In genomic region chr20:32527447-32528055, GRCh38 we compare ENCODE assay signal across 10 cellular contexts. TPM values are rescaled to one million over a fixed set of nuclear protein-coding genes. Genes with fewer than 3 reads are reported as not detected.
A peak's percentile ranks its signal among the peaks of the same experiment; 100 is the strongest.
DNase-seq lines count a peak whose midpoint lies in the region; ATAC-seq and TF ChIP-seq lines count a peak whose summit lies in the region.
"Had no signal": no experiment of that assay in that cellular context is flagged by ENCODE, and none has a peak within 500 bp of the region (broad histone marks: within the 10 kb centered on the region; RNA-seq: fewer than 3 reads in every experiment).

No MANE protein-coding gene starts in this region.

- no peak for DNase-seq in CD4-positive, CD25-positive, alpha-beta regulatory T cell
- DNase-seq in DMS 273 treated with DMSO at 0.1 percent for 48 hours (lab: John Stamatoyannopoulos, UW): peak; percentile 18
- DNase-seq in activated naive CD4-positive, alpha-beta T cell treated with anti-CD3 and anti-CD28 coated beads, Interleukin-2, amount 50 U/mL, for 16 hours: peak; percentile 59
- no peak for DNase-seq in mesothelial cell of epicardium (ENCODE audit: low spot score in 2 of 2, unreplicated experiment in 2 of 2)
- no peak for DNase-seq in Karpas-422
- no peak for DNase-seq in SKM-1 treated with dmso at 0.1 percent for 144 hours (lab: John Stamatoyannopoulos, UW; ENCODE audit: unreplicated experiment)
- DNase-seq: EL had no signal

- no peaks in the 10 kb centered on the region for H3K9me2 ChIP-seq in Karpas-422 (replicated peaks; ENCODE audit: insufficient read depth, low read length)

- H3K79me2 ChIP-seq in Karpas-422 (ENCODE audit: low read length): no peaks in the 10 kb centered on the region

- H3K27ac ChIP-seq in CD4-positive, CD25-positive, alpha-beta regulatory T cell (ENCODE audit: insufficient read depth, low read length, poor library complexity, severe bottlenecking): peak overlapping the region; percentile 69
- no peak overlapping the region for H3K27ac ChIP-seq in Karpas-422 (ENCODE audit: low read length)
- H3K27ac ChIP-seq: gastroesophageal sphincter had no signal

- H4K20me1 ChIP-seq in Karpas-422 (ENCODE audit: insufficient read depth, low read depth, low read length): no peaks in the 10 kb centered on the region

- H3K36me3 Mint-ChIP-seq in CD4-positive, CD25-positive, alpha-beta regulatory T cell: peaks cover 30% of the 10 kb centered on the region
- H3K36me3 Mint-ChIP-seq in mesothelial cell of epicardium: peaks cover 3% of the 10 kb centered on the region

- no peak for ATAC-seq in CD4-positive, CD25-positive, alpha-beta regulatory T cell (ENCODE audit: low read depth in 2 of 2)
- ATAC-seq in HG03460 (IDR thresholded peaks at IDR 0.05; ENCODE audit: unreplicated experiment): no peak
- ATAC-seq: gastroesophageal sphincter had no signal

- H3K9me3 Mint-ChIP-seq in CD4-positive, CD25-positive, alpha-beta regulatory T cell: no peaks in the 10 kb centered on the region
- no peaks in the 10 kb centered on the region for H3K9me3 Mint-ChIP-seq in mesothelial cell of epicardium

- no peaks in the 10 kb centered on the region for H3K27me3 ChIP-seq in CD4-positive, CD25-positive, alpha-beta regulatory T cell (ENCODE audit: control insufficient read depth, insufficient read depth, low read length)
- no peaks in the 10 kb centered on the region for H3K27me3 ChIP-seq in Karpas-422 (ENCODE audit: low read length)
- H3K27me3 ChIP-seq: gastroesophageal sphincter, stomach had no signal

- peak overlapping the region; percentile 94 to 95 (median 95) for H3K27ac Mint-ChIP-seq in CD4-positive, CD25-positive, alpha-beta regulatory T cell
- H3K27ac Mint-ChIP-seq in mesothelial cell of epicardium: peak overlapping the region; percentile 50

- no peak overlapping the region for H3K4me3 ChIP-seq in CD4-positive, CD25-positive, alpha-beta regulatory T cell (ENCODE audit: low read depth, low read length)
- no peak overlapping the region for H3K4me3 ChIP-seq in Karpas-422 (ENCODE audit: low read length)
- H3K4me3 ChIP-seq: gastroesophageal sphincter, stomach had no signal

- no peaks in the 10 kb centered on the region for H3K9me3 ChIP-seq in CD4-positive, CD25-positive, alpha-beta regulatory T cell (ENCODE audit: control insufficient read depth in 2 of 2, low read length in 2 of 2)
- no peaks in the 10 kb centered on the region for H3K9me3 ChIP-seq in Karpas-422 (ENCODE audit: low read length)
- H3K9me3 ChIP-seq: gastroesophageal sphincter, stomach had no signal

- H3K27me3 Mint-ChIP-seq in CD4-positive, CD25-positive, alpha-beta regulatory T cell: no peaks in the 10 kb centered on the region
- no peaks in the 10 kb centered on the region for H3K27me3 Mint-ChIP-seq in mesothelial cell of epicardium (ENCODE audit: low read depth)

- no peak overlapping the region for H3K4me2 ChIP-seq in Karpas-422 (ENCODE audit: low read depth, low read length, poor library complexity, severe bottlenecking)

- H2AFZ ChIP-seq in Karpas-422 (ENCODE audit: low read length): no peak overlapping the region

- peaks cover 12 to 97% (median 56%) of the 10 kb centered on the region in 4 donors for H3K4me1 Mint-ChIP-seq in CD4-positive, CD25-positive, alpha-beta regulatory T cell
- peaks cover 41% of the 10 kb centered on the region for H3K4me1 Mint-ChIP-seq in mesothelial cell of epicardium

- peaks cover 83% of the 10 kb centered on the region for H3K4me1 ChIP-seq in CD4-positive, CD25-positive, alpha-beta regulatory T cell (ENCODE audit: control insufficient read depth, insufficient read depth, low read length, poor library complexity, severe bottlenecking)
- peaks cover 8% of the 10 kb centered on the region; the same call in 1 of the 2 replicates for H3K4me1 ChIP-seq in Karpas-422 (ENCODE audit: low read length)

- H3K9ac ChIP-seq in Karpas-422 (ENCODE audit: low read length): no peak overlapping the region

- H3K36me3 ChIP-seq in CD4-positive, CD25-positive, alpha-beta regulatory T cell (ENCODE audit: control insufficient read depth, insufficient read depth, low read length): peaks cover 13% of the 10 kb centered on the region
- no peaks in the 10 kb centered on the region for H3K36me3 ChIP-seq in Karpas-422 (ENCODE audit: insufficient read depth, low read length)
- H3K36me3 ChIP-seq: gastroesophageal sphincter, stomach had no signal

- peak overlapping the region in 3 of 4 donors; percentile 57 to 69 (median 64) for H3K4me3 Mint-ChIP-seq in CD4-positive, CD25-positive, alpha-beta regulatory T cell
- no peak overlapping the region for H3K4me3 Mint-ChIP-seq in mesothelial cell of epicardium

- TF ChIP-seq CTCF in mesothelial cell of epicardium (IDR thresholded peaks at IDR 0.05; ENCODE audit: unreplicated experiment): no peak

RNA-seq across cellular contexts. Expression of gene NOL4L, which starts 57.6 kb away (rescaled TPM):
- 84.8 TPM for total RNA-seq in CD4-positive, CD25-positive, alpha-beta regulatory T cell
- polyA plus RNA-seq in CD4-positive, CD25-positive, alpha-beta regulatory T cell: 10 to 100 TPM in 3 of 4 donors, 1 to 10 TPM in 1; 7.1 to 11.4 (median 10.6) TPM
- total RNA-seq in mesothelial cell of epicardium: 90.6 to 93.7 TPM (median 91.3 TPM) in 3 replicates
- 0.25 and 1.5 TPM in 2 replicates for total RNA-seq in Karpas-422 (2014; rRNA removed; shearing (Covaris generic); ENCODE audit: low replicate concordance)

Comparison
In these comparisons a context has a peak if more than half of its experiments do, and no peak if none do; other contexts are left out.
1. DNase-seq: peak in DMS 273 treated with DMSO at 0.1 percent for 48 hours (single experiment) and activated naive CD4-positive, alpha-beta T cell treated with anti-CD3 and anti-CD28 coated beads, Interleukin-2, amount 50 U/mL, for 16 hours (single experiment); none in CD4-positive, CD25-positive, alpha-beta regulatory T cell (0 of 3), mesothelial cell of epicardium (0 of 2), Karpas-422 (single experiment) and SKM-1 treated with dmso at 0.1 percent for 144 hours (single experiment).
2. RNA of gene NOL4L, which starts 57.6 kb away (total RNA-seq): 90.6 to 93.7 TPM in mesothelial cell of epicardium and 84.8 TPM in CD4-positive, CD25-positive, alpha-beta regulatory T cell (single experiment); 0.25 to 1.5 TPM in Karpas-422; every median in the first group is over 10 times any median in the second.